14 cellular contexts compared by ENCODE assay signal in genomic region chr9:101578378-101578777, GRCh38. TPM values are rescaled to one million over a fixed set of nuclear protein-coding genes. Genes with fewer than 3 reads are reported as not detected.
DNase-seq lines count a peak whose midpoint lies in the region; ATAC-seq and TF ChIP-seq lines count a peak whose summit lies in the region.
"Had no signal": no experiment of that assay in that cellular context is flagged by ENCODE, and none has a peak within 500 bp of the region (broad histone marks: within the 10 kb centered on the region; RNA-seq: fewer than 3 reads in every experiment).

No MANE protein-coding gene starts in this region.

- H3K36me3 Mint-ChIP-seq in CD4-positive, alpha-beta T cell (ENCODE audit: low read depth), result no peaks in the 10 kb centered on the region
- H3K36me3 Mint-ChIP-seq in natural killer cell treated with Interleukin-12 subunit alpha and Interleukin-12 subunit beta and Interleukin-15 and Interleukin-18, amount 100 ng/mL, for 72 hours, result no peaks in the 10 kb centered on the region

- peaks cover 0 to 8% (median 0%) of the 10 kb centered on the region in 12 donors for H3K4me1 ChIP-seq in heart left ventricle
- H3K4me1 ChIP-seq: upper lobe of right lung had no signal

- DNase-seq in CD1c-positive myeloid dendritic cell (ENCODE audit: extremely low spot score) (peak; percentile 61), RPMI7951 (ENCODE audit: low read depth) (peak; percentile 13), heart left ventricle (no peak), GM10266 (ENCODE audit: extremely low spot score) (no peak)
- no peak for DNase-seq in CD4-positive, alpha-beta T cell
- DNase-seq in natural killer cell treated with Interleukin-12 subunit alpha and Interleukin-12 subunit beta and Interleukin-15 and Interleukin-18, amount 100 ng/mL, for 72 hours (ENCODE audit: low spot score), result no peak
- DNase-seq: activated CD8-positive, alpha-beta memory T cell treated with anti-CD3 and anti-CD28 coated beads for 24 hours; effector CD8-positive, alpha-beta T cell; NCI-H2171; retina; upper lobe of right lung had no signal

- POLR2A ChIA-PET in CD4-positive, alpha-beta T cell (lab: Charles Lee), result no interaction called here

- no peaks in the 10 kb centered on the region for H3K36me3 ChIP-seq in heart left ventricle
- H3K36me3 ChIP-seq: upper lobe of right lung had no signal

- intact Hi-C loops in heart left ventricle (cut with DNase I), result no loop called here
- intact Hi-C loops in CD4-positive, alpha-beta T cell (cut with DNase I, micrococcal nuclease), result no loop called here

- no peak overlapping the region for H3K4me3 Mint-ChIP-seq in CD4-positive, alpha-beta T cell
- no peak overlapping the region for H3K4me3 Mint-ChIP-seq in natural killer cell treated with Interleukin-12 subunit alpha and Interleukin-12 subunit beta and Interleukin-15 and Interleukin-18, amount 100 ng/mL, for 72 hours

- 68 to 85% (median 77%) methylated on average over 3 of the region's 3 CpGs for WGBS in heart left ventricle, 4 donors

- H3K9me3 Mint-ChIP-seq in CD4-positive, alpha-beta T cell, result no peaks in the 10 kb centered on the region
- H3K9me3 Mint-ChIP-seq in natural killer cell treated with Interleukin-12 subunit alpha and Interleukin-12 subunit beta and Interleukin-15 and Interleukin-18, amount 100 ng/mL, for 72 hours, result no peaks in the 10 kb centered on the region

- no peaks in the 10 kb centered on the region for H3K9me3 ChIP-seq in heart left ventricle
- H3K9me3 ChIP-seq in CD4-positive, alpha-beta T cell (ENCODE audit: control insufficient read depth, low read length), result no peaks in the 10 kb centered on the region
- H3K9me3 ChIP-seq: upper lobe of right lung had no signal

- H3K27me3 Mint-ChIP-seq in CD4-positive, alpha-beta T cell, result no peaks in the 10 kb centered on the region
- H3K27me3 Mint-ChIP-seq in natural killer cell treated with Interleukin-12 subunit alpha and Interleukin-12 subunit beta and Interleukin-15 and Interleukin-18, amount 100 ng/mL, for 72 hours, result no peaks in the 10 kb centered on the region

- CTCF ChIA-PET in CD4-positive, alpha-beta T cell (lab: Charles Lee), result no interaction called here

- ATAC-seq in GM21360 (IDR thresholded peaks at IDR 0.05; ENCODE audit: unreplicated experiment) (peak; percentile 78), HG03103 (IDR thresholded peaks at IDR 0.05; ENCODE audit: low read depth, unreplicated experiment) (peak; percentile 49), heart left ventricle (no peak)
- no peak for ATAC-seq in CD4-positive, alpha-beta T cell (ENCODE audit: poor library complexity)
- no peak for ATAC-seq in natural killer cell treated with Interleukin-12 subunit alpha and Interleukin-12 subunit beta and Interleukin-15 and Interleukin-18, amount 100 ng/mL, for 72 hours
- ATAC-seq: upper lobe of right lung had no signal

- TF ChIP-seq POLR2A in heart left ventricle (IDR thresholded peaks at IDR 0.05), result no peak

- no peak overlapping the region for H3K4me3 ChIP-seq in heart left ventricle
- H3K4me3 ChIP-seq: hepatocyte, upper lobe of right lung had no signal

- TF ChIP-seq CTCF in heart left ventricle (IDR thresholded peaks at IDR 0.05) (no peak), GM10266 (IDR thresholded peaks at IDR 0.05; ENCODE audit: control insufficient read depth, insufficient read depth, low read depth, missing control alignments) (no peak)
- no peak for TF ChIP-seq CTCF in CD4-positive, alpha-beta T cell (IDR thresholded peaks at IDR 0.05)

- H3K27ac ChIP-seq in heart left ventricle, result no peak overlapping the region
- no peak overlapping the region for H3K27ac ChIP-seq in CD4-positive, alpha-beta T cell (ENCODE audit: low read depth, low read length)
- H3K27ac ChIP-seq: hepatocyte, upper lobe of right lung had no signal

- no peaks in the 10 kb centered on the region for H3K27me3 ChIP-seq in heart left ventricle
- no peaks in the 10 kb centered on the region for H3K27me3 ChIP-seq in CD4-positive, alpha-beta T cell (ENCODE audit: control insufficient read depth, insufficient read depth, low read length)
- H3K27me3 ChIP-seq: hepatocyte, upper lobe of right lung had no signal

- H3K4me1 Mint-ChIP-seq in CD4-positive, alpha-beta T cell (ENCODE audit: low read depth), result peaks cover 24% of the 10 kb centered on the region
- no peaks in the 10 kb centered on the region for H3K4me1 Mint-ChIP-seq in natural killer cell treated with Interleukin-12 subunit alpha and Interleukin-12 subunit beta and Interleukin-15 and Interleukin-18, amount 100 ng/mL, for 72 hours (ENCODE audit: low read depth in 2 of 2)

- no peak overlapping the region for H3K27ac Mint-ChIP-seq in CD4-positive, alpha-beta T cell
- H3K27ac Mint-ChIP-seq in natural killer cell treated with Interleukin-12 subunit alpha and Interleukin-12 subunit beta and Interleukin-15 and Interleukin-18, amount 100 ng/mL, for 72 hours, result no peak overlapping the region

RNA-seq across cellular contexts. Expression of gene PPP3R2, which starts 16.4 kb away (rescaled TPM):
- total RNA-seq in RPMI7951 (2014; rRNA removed; shearing (Covaris generic)), result not detected in 2 replicates
- total RNA-seq in heart left ventricle, result not detected
- not detected for polyA plus RNA-seq in heart left ventricle
- total RNA-seq in CD4-positive, alpha-beta T cell, result not detected
- not detected for total RNA-seq in natural killer cell treated with Interleukin-12 subunit alpha and Interleukin-12 subunit beta and Interleukin-15 and Interleukin-18, amount 100 ng/mL, for 72 hours
- total RNA-seq: hepatocyte, upper lobe of right lung had no signal
- polyA plus RNA-seq: hepatocyte had no signal

RNA-seq across cellular contexts. Expression of gene RNF20, which starts 44.7 kb away (rescaled TPM):
- total RNA-seq in RPMI7951 (2014; rRNA removed; shearing (Covaris generic)), result 28.3 and 29.2 TPM in 2 replicates
- total RNA-seq in heart left ventricle, result 10 to 100 TPM; 23.0 to 63.7 (median 50.6) TPM
- 10 to 100 TPM; 14.1 to 22.6 TPM for polyA plus RNA-seq in heart left ventricle
- 10 to 100 TPM; 26.9 to 27.6 TPM for total RNA-seq in CD4-positive, alpha-beta T cell
- 10 to 100 TPM; 39.3 to 46.0 TPM for total RNA-seq in natural killer cell treated with Interleukin-12 subunit alpha and Interleukin-12 subunit beta and Interleukin-15 and Interleukin-18, amount 100 ng/mL, for 72 hours

Comparison
In these comparisons a context has a peak if more than half of its experiments do, and no peak if none do; other contexts are left out.
1. DNase-seq: peak in CD1c-positive myeloid dendritic cell (single experiment) and RPMI7951 (single experiment); none in heart left ventricle (0 of 5), CD4-positive, alpha-beta T cell (0 of 10), GM10266 (single experiment) and natural killer cell treated with Interleukin-12 subunit alpha and Interleukin-12 subunit beta and Interleukin-15 and Interleukin-18, amount 100 ng/mL, for 72 hours (single experiment).
2. ATAC-seq: peak in GM21360 (single experiment) and HG03103 (single experiment); none in heart left ventricle (0 of 4), CD4-positive, alpha-beta T cell (single experiment) and natural killer cell treated with Interleukin-12 subunit alpha and Interleukin-12 subunit beta and Interleukin-15 and Interleukin-18, amount 100 ng/mL, for 72 hours (0 of 2).